Comparison of ENCODE assay signal across 1 cellular context in the genomic region with DNA sequence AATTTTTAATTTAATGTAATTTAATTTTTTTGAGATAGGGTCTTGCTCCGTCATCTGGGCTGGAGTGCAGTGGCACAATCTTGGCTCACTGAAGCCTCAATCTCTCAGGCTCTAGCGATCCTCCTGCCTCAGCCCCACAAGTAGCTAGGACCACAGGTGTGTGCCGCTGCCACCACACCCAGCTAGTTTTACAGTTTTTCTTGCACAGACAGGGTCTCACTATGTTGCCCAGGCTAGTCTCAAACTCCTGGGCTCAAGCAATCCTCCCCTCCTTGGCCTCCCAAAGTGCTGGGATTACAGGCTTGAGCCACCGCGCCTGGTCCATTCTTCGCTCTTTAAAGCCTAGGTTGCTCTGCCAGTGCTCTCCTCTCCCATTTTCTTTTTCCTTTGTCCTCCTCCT.
TF ChIP-seq lines count a peak whose summit lies in the region.

No MANE protein-coding gene starts in this region.

TF ChIP-seq in HepG2, 621 proteins besides CTCF, POLR2A, EP300 and RAD21:
- TF ChIP-seq ZNF263 (CRISPR knock-in tag; IDR thresholded peaks at IDR 0.05), result no peak
- TF ChIP-seq, protein P1, sequence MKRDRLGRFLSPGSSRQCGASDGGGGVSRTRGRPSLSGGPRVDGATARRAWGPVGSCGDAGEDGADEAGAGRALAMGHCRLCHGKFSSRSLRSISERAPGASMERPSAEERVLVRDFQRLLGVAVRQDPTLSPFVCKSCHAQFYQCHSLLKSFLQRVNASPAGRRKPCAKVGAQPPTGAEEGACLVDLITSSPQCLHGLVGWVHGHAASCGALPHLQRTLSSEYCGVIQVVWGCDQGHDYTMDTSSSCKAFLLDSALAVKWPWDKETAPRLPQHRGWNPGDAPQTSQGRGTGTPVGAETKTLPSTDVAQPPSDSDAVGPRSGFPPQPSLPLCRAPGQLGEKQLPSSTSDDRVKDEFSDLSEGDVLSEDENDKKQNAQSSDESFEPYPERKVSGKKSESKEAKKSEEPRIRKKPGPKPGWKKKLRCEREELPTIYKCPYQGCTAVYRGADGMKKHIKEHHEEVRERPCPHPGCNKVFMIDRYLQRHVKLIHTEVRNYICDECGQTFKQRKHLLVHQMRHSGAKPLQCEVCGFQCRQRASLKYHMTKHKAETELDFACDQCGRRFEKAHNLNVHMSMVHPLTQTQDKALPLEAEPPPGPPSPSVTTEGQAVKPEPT (CRISPR knock-in tag; IDR thresholded peaks at IDR 0.05; ENCODE audit: low read depth), result no peak
- TF ChIP-seq ZNF775 (CRISPR knock-in tag; IDR thresholded peaks at IDR 0.05; ENCODE audit: borderline replicate concordance), result no peak
- TF ChIP-seq, protein P2, sequence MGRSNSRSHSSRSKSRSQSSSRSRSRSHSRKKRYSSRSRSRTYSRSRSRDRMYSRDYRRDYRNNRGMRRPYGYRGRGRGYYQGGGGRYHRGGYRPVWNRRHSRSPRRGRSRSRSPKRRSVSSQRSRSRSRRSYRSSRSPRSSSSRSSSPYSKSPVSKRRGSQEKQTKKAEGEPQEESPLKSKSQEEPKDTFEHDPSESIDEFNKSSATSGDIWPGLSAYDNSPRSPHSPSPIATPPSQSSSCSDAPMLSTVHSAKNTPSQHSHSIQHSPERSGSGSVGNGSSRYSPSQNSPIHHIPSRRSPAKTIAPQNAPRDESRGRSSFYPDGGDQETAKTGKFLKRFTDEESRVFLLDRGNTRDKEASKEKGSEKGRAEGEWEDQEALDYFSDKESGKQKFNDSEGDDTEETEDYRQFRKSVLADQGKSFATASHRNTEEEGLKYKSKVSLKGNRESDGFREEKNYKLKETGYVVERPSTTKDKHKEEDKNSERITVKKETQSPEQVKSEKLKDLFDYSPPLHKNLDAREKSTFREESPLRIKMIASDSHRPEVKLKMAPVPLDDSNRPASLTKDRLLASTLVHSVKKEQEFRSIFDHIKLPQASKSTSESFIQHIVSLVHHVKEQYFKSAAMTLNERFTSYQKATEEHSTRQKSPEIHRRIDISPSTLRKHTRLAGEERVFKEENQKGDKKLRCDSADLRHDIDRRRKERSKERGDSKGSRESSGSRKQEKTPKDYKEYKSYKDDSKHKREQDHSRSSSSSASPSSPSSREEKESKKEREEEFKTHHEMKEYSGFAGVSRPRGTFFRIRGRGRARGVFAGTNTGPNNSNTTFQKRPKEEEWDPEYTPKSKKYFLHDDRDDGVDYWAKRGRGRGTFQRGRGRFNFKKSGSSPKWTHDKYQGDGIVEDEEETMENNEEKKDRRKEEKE (IDR thresholded peaks at IDR 0.05), result no peak
- no peak for TF ChIP-seq ZNF564 (CRISPR knock-in tag; IDR thresholded peaks at IDR 0.05)
- TF ChIP-seq, protein P3, sequence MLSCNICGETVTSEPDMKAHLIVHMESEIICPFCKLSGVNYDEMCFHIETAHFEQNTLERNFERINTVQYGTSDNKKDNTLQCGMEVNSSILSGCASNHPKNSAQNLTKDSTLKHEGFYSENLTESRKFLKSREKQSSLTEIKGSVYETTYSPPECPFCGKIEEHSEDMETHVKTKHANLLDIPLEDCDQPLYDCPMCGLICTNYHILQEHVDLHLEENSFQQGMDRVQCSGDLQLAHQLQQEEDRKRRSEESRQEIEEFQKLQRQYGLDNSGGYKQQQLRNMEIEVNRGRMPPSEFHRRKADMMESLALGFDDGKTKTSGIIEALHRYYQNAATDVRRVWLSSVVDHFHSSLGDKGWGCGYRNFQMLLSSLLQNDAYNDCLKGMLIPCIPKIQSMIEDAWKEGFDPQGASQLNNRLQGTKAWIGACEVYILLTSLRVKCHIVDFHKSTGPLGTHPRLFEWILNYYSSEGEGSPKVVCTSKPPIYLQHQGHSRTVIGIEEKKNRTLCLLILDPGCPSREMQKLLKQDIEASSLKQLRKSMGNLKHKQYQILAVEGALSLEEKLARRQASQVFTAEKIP (CRISPR knock-in tag; IDR thresholded peaks at IDR 0.05; ENCODE audit: borderline replicate concordance), result no peak
- TF ChIP-seq ZNF44 (CRISPR knock-in tag; IDR thresholded peaks at IDR 0.05), result no peak
- no peak for TF ChIP-seq ETV5 (CRISPR knock-in tag; IDR thresholded peaks at IDR 0.05; ENCODE audit: borderline replicate concordance)
